Comparison of ENCODE assay signal across 21 cellular contexts in the genomic region with DNA sequence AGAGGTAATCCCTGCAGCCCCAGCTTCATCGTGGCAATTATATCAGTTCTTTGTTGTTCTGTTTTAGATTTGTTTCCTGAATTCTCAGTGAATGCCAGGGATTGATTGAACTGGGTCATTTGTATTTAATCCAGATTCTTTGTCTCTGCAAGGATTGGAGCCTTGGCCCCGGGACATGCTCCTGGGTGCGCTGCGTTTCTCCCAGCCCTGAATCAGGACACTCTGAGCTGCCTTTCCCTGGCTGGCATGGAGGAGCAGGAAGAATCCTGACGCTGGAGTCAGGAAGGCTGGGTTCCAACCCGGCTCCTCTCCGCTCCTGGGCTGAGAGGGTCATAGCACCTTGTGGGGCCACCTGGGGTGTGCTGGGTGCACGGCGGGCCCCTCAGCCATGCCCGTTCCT.
DNase-seq lines count a peak whose midpoint lies in the region; ATAC-seq and TF ChIP-seq lines count a peak whose summit lies in the region.
"Had no signal": no experiment of that assay in that cellular context is flagged by ENCODE, and none has a peak within 500 bp of the region (broad histone marks: within the 10 kb centered on the region; RNA-seq: fewer than 3 reads in every experiment).

No MANE protein-coding gene starts in this region.

- no peak for ATAC-seq in GM21737 (IDR thresholded peaks at IDR 0.05; ENCODE audit: unreplicated experiment)

- H2BK12ac ChIP-seq in neuronal stem cell (ENCODE audit: low read length) = no peak overlapping the region

- peak overlapping the region; percentile 86 for H2BK15ac ChIP-seq in neuronal stem cell (ENCODE audit: low read length)

- no peaks in the 10 kb centered on the region for H3K79me1 ChIP-seq in neuronal stem cell (ENCODE audit: low read depth, low read length)

- H3K18ac ChIP-seq in neuronal stem cell (ENCODE audit: low read length) = peak overlapping the region; percentile 89

- H2BK5ac ChIP-seq in neuronal stem cell (ENCODE audit: low read length) = no peak overlapping the region

- no peaks in the 10 kb centered on the region for H3K36me3 ChIP-seq in SK-N-MC (ENCODE audit: insufficient read depth, low read length)
- no peaks in the 10 kb centered on the region for H3K36me3 ChIP-seq in neuronal stem cell (replicated peaks in 1 of 2; ENCODE audit: control insufficient read depth in 2 of 2, insufficient read depth in 2 of 2, low read length in 2 of 2)
- H3K36me3 ChIP-seq: HAP-1, Peyer's patch had no signal

- H3K27me3 ChIP-seq in dorsolateral prefrontal cortex (peaks cover 0 to 4% (median 0%) of the 10 kb centered on the region in 45 donors), neuronal stem cell (ENCODE audit: control insufficient read depth in 3 of 3, insufficient read depth in 3 of 3, low read depth in 1 of 3, low read length in 3 of 3) (no peaks in the 10 kb centered on the region)
- H3K27me3 ChIP-seq: Peyer's patch had no signal

- H3K14ac ChIP-seq in neuronal stem cell (ENCODE audit: low read length) = no peak overlapping the region

- H3K9me3 ChIP-seq in SK-N-MC (ENCODE audit: low read depth, low read length) (no peaks in the 10 kb centered on the region), neuronal stem cell (replicated peaks in 1 of 2; ENCODE audit: control insufficient read depth in 2 of 2, insufficient read depth in 1 of 2, low read depth in 1 of 2, low read length in 2 of 2) (no peaks in the 10 kb centered on the region)
- H3K9me3 ChIP-seq: HAP-1, Peyer's patch had no signal

- WGBS in neuronal stem cell (ENCODE audit: extremely low coverage in 2 of 2, insufficient read length in 2 of 2, insufficient replicate concordance in 1 of 2), 2 donors = no CpG with 5 or more reads among the region's 10 CpGs

- H2AK5ac ChIP-seq in neuronal stem cell (ENCODE audit: low read depth, low read length) = no peak overlapping the region

- H2BK120ac ChIP-seq in neuronal stem cell (ENCODE audit: low read depth, low read length) = no peak overlapping the region

- TF ChIP-seq CTCF in dorsolateral prefrontal cortex (IDR thresholded peaks at IDR 0.05 in 54 of 56, conservative IDR thresholded peaks at IDR 0.05 in 2 of 56; ENCODE audit: low read depth in 1 of 56, partially characterized antibody in 56 of 56) = no peak

- no peak overlapping the region for H2AFZ ChIP-seq in neuronal stem cell (ENCODE audit: low read length)

- no peak overlapping the region for H3K23ac ChIP-seq in neuronal stem cell (ENCODE audit: low read depth, low read length, poor library complexity)

- H4K91ac ChIP-seq in neuronal stem cell (ENCODE audit: low read depth, low read length, poor library complexity) = no peak overlapping the region

- intact Hi-C loops in dorsolateral prefrontal cortex (cut with DNase I) = loop anchor here in 1 of 2 donors (10.0 kb wide), 1 partner anchor 965 kb away; no protein-coding TSS in a partner anchor

- H3K9ac ChIP-seq in SK-N-MC (ENCODE audit: insufficient read length) = no peak overlapping the region
- H3K9ac ChIP-seq in neuronal stem cell (ENCODE audit: low read depth, low read length, poor library complexity) = peak overlapping the region; percentile 1

- H4K8ac ChIP-seq in neuronal stem cell (ENCODE audit: low read depth, low read length) = no peak overlapping the region

- peak overlapping the region; percentile 59 for H3K4ac ChIP-seq in neuronal stem cell (ENCODE audit: low read length)

- H3K4me2 ChIP-seq in neuronal stem cell (ENCODE audit: insufficient read depth, low read length, poor library complexity, severe bottlenecking) = no peak overlapping the region

- peaks cover 13 to 19% of the 10 kb centered on the region in 2 donors for H3K4me1 ChIP-seq in neuronal stem cell (ENCODE audit: control insufficient read depth in 2 of 2, insufficient read depth in 1 of 2, low read depth in 1 of 2, low read length in 2 of 2)
- H3K4me1 ChIP-seq: Peyer's patch had no signal

- H3K27ac ChIP-seq in SK-N-MC (no peak overlapping the region), dorsolateral prefrontal cortex (peak overlapping the region in 45 of 59 donors; percentile 0 to 84 (median 59)), neuronal stem cell (replicated peaks; ENCODE audit: low read length) (no peak overlapping the region)
- H3K27ac ChIP-seq: 22Rv1, Peyer's patch had no signal

- DNase-seq in NCI-H82 (lab: John Stamatoyannopoulos, UW) (peak; percentile 47), NCI-H82 treated with DMSO at 0.1 percent for 48 hours (lab: John Stamatoyannopoulos, UW; ENCODE audit: unreplicated experiment) (no peak), SK-N-MC (ENCODE audit: low read depth, low spot score) (no peak), dorsolateral prefrontal cortex (no peak), neuronal stem cell (ENCODE audit: low spot score) (no peak), mesenteric fat pad (ENCODE audit: low spot score) (no peak)
- no peak for DNase-seq in activated effector memory CD4-positive, alpha-beta T cell treated with Interleukin-2 at 50 U/mL for 16 hours
- DNase-seq: AML-193; DMS 273 treated with DMSO at 0.1 percent for 48 hours; MM.1S; NCI-H1092 treated with DMSO at 0.1 percent for 48 hours; NCI-H146; NCI-H2029 treated with DMSO at 0.1 percent for 48 hours; NCI-H2171; NCI-H446; NCI-H526 treated with DMSO at 0.1 percent for 48 hours; NK-92 treated with Interleukin-12 subunit alpha and Interleukin-12 subunit beta, amount 100 ng/mL, for 24 hours; Peyer's patch had no signal

- 0 out of 2 replicates have a peak overlapping the region, but pooled peaks have one; percentile 9 for H3K4me3 ChIP-seq in SK-N-MC
- H3K4me3 ChIP-seq in dorsolateral prefrontal cortex = no peak overlapping the region
- no peak overlapping the region for H3K4me3 ChIP-seq in neuronal stem cell (ENCODE audit: low read length in 2 of 2)
- H3K4me3 ChIP-seq: HAP-1, Peyer's patch had no signal

Comparison
In these comparisons a context has a peak if more than half of its experiments do, and no peak if none do; other contexts are left out.
1. H3K27ac ChIP-seq: peak in dorsolateral prefrontal cortex (45 of 59); none in SK-N-MC (single experiment) and neuronal stem cell (single experiment).